In the genomic region with DNA sequence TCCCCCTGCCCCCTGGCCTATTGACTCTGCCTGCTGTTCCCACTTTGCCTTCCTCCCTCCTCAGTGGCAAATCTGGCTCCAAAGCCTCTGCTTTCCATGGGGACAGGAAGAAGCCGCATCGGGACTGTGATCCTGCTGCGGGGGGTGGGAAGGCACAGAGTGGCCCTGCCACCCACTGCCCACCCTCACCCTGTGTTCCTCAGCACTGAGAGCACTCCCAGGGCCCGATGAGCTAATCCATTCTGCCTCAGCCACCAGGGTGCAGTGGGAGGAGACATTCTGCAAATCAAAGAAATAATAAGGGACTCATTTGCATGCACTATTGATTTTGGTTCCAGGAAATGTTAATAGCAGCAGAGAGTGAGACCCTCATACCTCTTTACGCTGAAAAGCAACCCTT, we compare ENCODE assay signal across 2 cellular contexts.
TF ChIP-seq lines count a peak whose summit lies in the region.

No MANE protein-coding gene starts in this region.

TF ChIP-seq in GM23338, 12 proteins besides CTCF, POLR2A, EP300 and RAD21:
- TF ChIP-seq ZNF331 (CRISPR knock-in tag; IDR thresholded peaks at IDR 0.05; ENCODE audit: low read depth) (no peak), CREB1 (CRISPR knock-in tag; IDR thresholded peaks at IDR 0.05; ENCODE audit: low read depth) (no peak)

TF ChIP-seq in H1, 55 proteins besides CTCF, POLR2A, EP300 and RAD21:
- no peak for TF ChIP-seq YY1 (IDR thresholded peaks at IDR 0.05; ENCODE audit: low read depth, low read length)
- no peak for TF ChIP-seq SP4 (IDR thresholded peaks at IDR 0.05; ENCODE audit: low read length)
- no peak for TF ChIP-seq CTBP2 (IDR thresholded peaks at IDR 0.05; ENCODE audit: borderline replicate concordance, insufficient read depth, insufficient read length, low read length)
- TF ChIP-seq KDM1A (IDR thresholded peaks at IDR 0.05; ENCODE audit: borderline replicate concordance, low read length), result no peak
- no peak for TF ChIP-seq PHF8 (conservative IDR thresholded peaks at IDR 0.05; ENCODE audit: low read depth, low read length)
- TF ChIP-seq BCL11A (IDR thresholded peaks at IDR 0.05; ENCODE audit: low read depth in 2 of 2, low read length in 2 of 2), result no peak
- no peak for TF ChIP-seq SP1 (IDR thresholded peaks at IDR 0.05; ENCODE audit: low read depth, low read length)
- TF ChIP-seq SUZ12 (IDR thresholded peaks at IDR 0.05; ENCODE audit: low read length), result no peak
- no peak for TF ChIP-seq NRF1 (IDR thresholded peaks at IDR 0.05; ENCODE audit: low read depth, low read length)
- no peak for TF ChIP-seq CHD1 (IDR thresholded peaks at IDR 0.05; ENCODE audit: low read depth, low read length)
- no peak for TF ChIP-seq EGR1 (IDR thresholded peaks at IDR 0.05; ENCODE audit: borderline replicate concordance, low read depth, low read length)
- TF ChIP-seq SIX5 (IDR thresholded peaks at IDR 0.05; ENCODE audit: low read depth, low read length), result no peak
- no peak for TF ChIP-seq RNF2 (IDR thresholded peaks at IDR 0.05; ENCODE audit: borderline replicate concordance, low read depth, low read length, missing control alignments, poor library complexity, severe bottlenecking)
- TF ChIP-seq RFX5 (IDR thresholded peaks at IDR 0.05; ENCODE audit: borderline replicate concordance, low read depth, low read length), result no peak
- TF ChIP-seq KDM5A (IDR thresholded peaks at IDR 0.05; ENCODE audit: low read length), result no peak
- no peak for TF ChIP-seq JUN (IDR thresholded peaks at IDR 0.05; ENCODE audit: low read depth, low read length)
